ENCODE assay signal across 16 cellular contexts in the genomic region with DNA sequence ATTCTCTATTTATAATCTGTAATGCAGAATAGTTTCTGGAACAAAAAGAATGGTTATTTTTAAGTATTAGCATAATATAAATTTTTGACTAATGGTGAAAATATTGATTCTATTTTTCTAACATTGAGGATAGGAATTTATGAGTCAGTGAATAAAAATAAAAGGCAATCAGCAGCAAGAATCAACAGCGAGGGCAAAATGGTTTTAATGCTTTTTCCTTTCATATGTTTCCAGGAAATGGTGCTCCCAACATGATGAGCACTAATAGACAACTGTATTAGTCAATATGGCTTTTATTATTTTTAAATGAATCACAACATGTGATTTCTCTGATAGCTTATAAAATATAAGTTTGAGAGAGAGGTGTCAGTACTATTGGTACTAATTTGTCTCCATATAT.
DNase-seq lines count a peak whose midpoint lies in the region; ATAC-seq, FAIRE-seq and TF ChIP-seq lines count a peak whose summit lies in the region.
"Had no signal": no experiment of that assay in that cellular context is flagged by ENCODE, and none has a peak within 500 bp of the region (broad histone marks: within the 10 kb centered on the region; RNA-seq: fewer than 3 reads in every experiment).

No MANE protein-coding gene starts in this region.

- no peaks in the 10 kb centered on the region for H3K9me1 ChIP-seq in endothelial cell of umbilical vein (replicated peaks; ENCODE audit: control insufficient read depth, extremely low read depth, insufficient read depth, low read length)

- no peak overlapping the region for H3K4me3 ChIP-seq in endothelial cell of umbilical vein (replicated peaks in 1 of 3; ENCODE audit: insufficient read depth in 1 of 3, low read depth in 1 of 3, low read length in 3 of 3)
- no peak overlapping the region for H3K4me3 ChIP-seq in skeletal muscle satellite cell (ENCODE audit: low read length)
- no peak overlapping the region for H3K4me3 ChIP-seq in suprapubic skin
- H3K4me3 ChIP-seq: K562, Peyer's patch had no signal

- intact Hi-C loops in endothelial cell of umbilical vein (cut with micrococcal nuclease), result no loop called here

- H2AFZ ChIP-seq in endothelial cell of umbilical vein (ENCODE audit: low read depth, low read length), result no peak overlapping the region

- CTCF ChIA-PET in endothelial cell of umbilical vein (lab: Charles Lee), result interaction anchor here (1.4 to 1.7 kb wide), 3 partner anchors 13 to 880 kb away, joined by 3 to 5 read pairs (median 3); no protein-coding TSS in a partner anchor

- ATAC-seq in HG02798 (IDR thresholded peaks at IDR 0.05; ENCODE audit: poor library complexity, unreplicated experiment), result no peak
- ATAC-seq: K562 had no signal

- H3K4me2 ChIP-seq in endothelial cell of umbilical vein (ENCODE audit: insufficient read depth, low read length) (peak overlapping the region; percentile 36), skeletal muscle satellite cell (ENCODE audit: low read length) (peak overlapping the region; percentile 34)

- TF ChIP-seq EP300 in suprapubic skin (IDR thresholded peaks at IDR 0.05), result no peak

- peak; percentile 49 for FAIRE-seq in endothelial cell of umbilical vein (lab: Jason Lieb, UNC)
- FAIRE-seq: K562 had no signal

- DNase-seq in EH (ENCODE audit: low read depth), result peak; percentile 67
- DNase-seq in LHCN-M2 (ENCODE audit: low read depth), result peak; percentile 14
- DNase-seq in endothelial cell of umbilical vein (ENCODE audit: low read depth, low spot score), result peak; percentile 46
- DNase-seq in NCI-H146 (lab: John Stamatoyannopoulos, UW), result no peak
- DNase-seq in suprapubic skin (ENCODE audit: low spot score in 2 of 2), result no peak
- DNase-seq: C1 segment of cervical spinal cord; CD8-positive, alpha-beta memory T cell; H7; NCI-H1105; NCI-H1694; NCI-H2081 treated with DMSO at 0.1 percent for 48 hours; NCI-H446 treated with DMSO at 0.1 percent for 48 hours; Peyer's patch had no signal

- H3K4me1 ChIP-seq in endothelial cell of umbilical vein (ENCODE audit: control insufficient read depth, extremely low read depth, insufficient read depth, low read length), result peaks cover 9% of the 10 kb centered on the region
- peaks cover 30% of the 10 kb centered on the region for H3K4me1 ChIP-seq in skeletal muscle satellite cell (ENCODE audit: control insufficient read depth, insufficient read depth, low read length)
- no peaks in the 10 kb centered on the region for H3K4me1 ChIP-seq in suprapubic skin
- H3K4me1 ChIP-seq: Peyer's patch had no signal

- H3K9ac ChIP-seq in endothelial cell of umbilical vein (replicated peaks; ENCODE audit: extremely low read depth, insufficient read depth, low read length), result no peak overlapping the region
- no peak overlapping the region for H3K9ac ChIP-seq in skeletal muscle satellite cell (ENCODE audit: low read depth, low read length)

- H3K27me3 ChIP-seq in endothelial cell of umbilical vein (ENCODE audit: control insufficient read depth in 2 of 2, insufficient read depth in 2 of 2, low read length in 2 of 2) (no peaks in the 10 kb centered on the region), skeletal muscle satellite cell (ENCODE audit: control insufficient read depth, insufficient read depth, low read length) (no peaks in the 10 kb centered on the region), suprapubic skin (no peaks in the 10 kb centered on the region)
- H3K27me3 ChIP-seq: Peyer's patch had no signal

- 37% methylated on average over 1 of the region's 1 CpG for WGBS in suprapubic skin

- H3K9me3 ChIP-seq in endothelial cell of umbilical vein (replicated peaks; ENCODE audit: control insufficient read depth, insufficient read depth, low read length) (no peaks in the 10 kb centered on the region), skeletal muscle satellite cell (replicated peaks; ENCODE audit: low read length) (no peaks in the 10 kb centered on the region), suprapubic skin (no peaks in the 10 kb centered on the region)
- H3K9me3 ChIP-seq: Peyer's patch had no signal

- dilution Hi-C loops in endothelial cell of umbilical vein (cut with MboI; ENCODE audit: extremely low pct_ligation_motif_present, low sequenced_read_pairs), result no loop called here

- BruUV-seq in endothelial cell of umbilical vein (replicated peaks; lab: Mats Ljungman, UMichigan), result no TSS peak

- no peak for TF ChIP-seq CTCF in endothelial cell of umbilical vein (IDR thresholded peaks at IDR 0.05; ENCODE audit: extremely low read depth in 1 of 2, insufficient read depth in 1 of 2, low read depth in 1 of 2, low read length in 2 of 2)
- TF ChIP-seq CTCF in suprapubic skin (IDR thresholded peaks at IDR 0.05), result no peak

- no peak for TF ChIP-seq POLR2A in endothelial cell of umbilical vein (IDR thresholded peaks at IDR 0.05; ENCODE audit: low read depth, low read length)
- no peak for TF ChIP-seq POLR2A in suprapubic skin (IDR thresholded peaks at IDR 0.05)

- POLR2A ChIA-PET in endothelial cell of umbilical vein (lab: Charles Lee), result no interaction called here

- H3K79me2 ChIP-seq in endothelial cell of umbilical vein (ENCODE audit: control insufficient read depth, insufficient read depth, low read length), result no peaks in the 10 kb centered on the region

- H3K36me3 ChIP-seq in endothelial cell of umbilical vein (ENCODE audit: control insufficient read depth in 2 of 2, extremely low read depth in 1 of 2, insufficient read depth in 2 of 2, low read length in 2 of 2) (no peaks in the 10 kb centered on the region), skeletal muscle satellite cell (ENCODE audit: insufficient read depth, low read length) (no peaks in the 10 kb centered on the region), suprapubic skin (no peaks in the 10 kb centered on the region)
- H3K36me3 ChIP-seq: Peyer's patch had no signal

- no peaks in the 10 kb centered on the region for H4K20me1 ChIP-seq in endothelial cell of umbilical vein (replicated peaks; ENCODE audit: control insufficient read depth, extremely low read depth, insufficient read depth, low read length)

- H3K27ac ChIP-seq in endothelial cell of umbilical vein (ENCODE audit: insufficient read depth, low read depth, low read length) (no peak overlapping the region), suprapubic skin (no peak overlapping the region)
- H3K27ac ChIP-seq: Peyer's patch had no signal

TF ChIP-seq in endothelial cell of umbilical vein, 7 proteins besides CTCF, POLR2A, EP300 and RAD21:
- TF ChIP-seq JUN (IDR thresholded peaks at IDR 0.05; ENCODE audit: borderline replicate concordance, insufficient read depth, insufficient read length, low read depth) (peak; percentile 14), EZH2 (IDR thresholded peaks at IDR 0.05; ENCODE audit: borderline replicate concordance, low read depth, low read length, severe bottlenecking) (no peak), POLR2AphosphoS5 (IDR thresholded peaks at IDR 0.05; ENCODE audit: insufficient read depth, low read depth, low read length) (no peak), GATA2 (IDR thresholded peaks at IDR 0.05; ENCODE audit: insufficient read depth, insufficient read length, low read depth, low read length) (no peak), MAX (IDR thresholded peaks at IDR 0.05; ENCODE audit: insufficient read depth, insufficient read length) (no peak), MYC (IDR thresholded peaks at IDR 0.05; ENCODE audit: low read depth, low read length) (no peak), FOS (IDR thresholded peaks at IDR 0.05; ENCODE audit: borderline replicate concordance, insufficient read depth, low read length) (peak; percentile 23)

Comparison
In these comparisons a context has a peak if more than half of its experiments do, and no peak if none do; other contexts are left out.
1. DNase-seq: peak in EH (single experiment), LHCN-M2 (single experiment) and endothelial cell of umbilical vein (single experiment); none in NCI-H146 (single experiment) and suprapubic skin (0 of 2).